1 cellular context compared by ENCODE assay signal in genomic region chr11:67379061-67380058, GRCh38.
A peak's percentile ranks its signal among the peaks of the same experiment; 100 is the strongest.
TF ChIP-seq lines count a peak whose summit lies in the region.

No MANE protein-coding gene starts in this region.

TF ChIP-seq in K562, 482 proteins besides CTCF, POLR2A, EP300 and RAD21 (continued from another document):
- peak; percentile 44; the same call in 1 of the 2 replicates for TF ChIP-seq E2F3 (CRISPR knock-in tag; IDR thresholded peaks at IDR 0.05)
- no peak for TF ChIP-seq ZNF699 (CRISPR knock-in tag; IDR thresholded peaks at IDR 0.05; ENCODE audit: insufficient replicate concordance)
- no peak for TF ChIP-seq GABPB2 (CRISPR knock-in tag; conservative IDR thresholded peaks at IDR 0.05)
- no peak for TF ChIP-seq HNRNPUL1 (IDR thresholded peaks at IDR 0.05; ENCODE audit: low read length)
- TF ChIP-seq KDM1A (IDR thresholded peaks at IDR 0.05), result no peak
- no peak for TF ChIP-seq ZNF609 (CRISPR knock-in tag; IDR thresholded peaks at IDR 0.05; ENCODE audit: borderline replicate concordance)
- TF ChIP-seq CCAR2 (IDR thresholded peaks at IDR 0.05; ENCODE audit: low read depth, low read length), result no peak
- TF ChIP-seq NELFE (IDR thresholded peaks at IDR 0.05; ENCODE audit: insufficient read depth, insufficient read length), result no peak
- no peak for TF ChIP-seq ARID2 (IDR thresholded peaks at IDR 0.05)
- TF ChIP-seq TBL1XR1 (IDR thresholded peaks at IDR 0.05; ENCODE audit: low read length in 2 of 2), result no peak
- TF ChIP-seq ZNF175 (CRISPR knock-in tag; IDR thresholded peaks at IDR 0.05; ENCODE audit: low read depth), result 0 out of 2 replicates have a peak, but pooled peaks have one; percentile 58
- TF ChIP-seq PRDM10 (IDR thresholded peaks at IDR 0.05; ENCODE audit: partially characterized antibody), result peak; percentile 80
- TF ChIP-seq, protein P1, sequence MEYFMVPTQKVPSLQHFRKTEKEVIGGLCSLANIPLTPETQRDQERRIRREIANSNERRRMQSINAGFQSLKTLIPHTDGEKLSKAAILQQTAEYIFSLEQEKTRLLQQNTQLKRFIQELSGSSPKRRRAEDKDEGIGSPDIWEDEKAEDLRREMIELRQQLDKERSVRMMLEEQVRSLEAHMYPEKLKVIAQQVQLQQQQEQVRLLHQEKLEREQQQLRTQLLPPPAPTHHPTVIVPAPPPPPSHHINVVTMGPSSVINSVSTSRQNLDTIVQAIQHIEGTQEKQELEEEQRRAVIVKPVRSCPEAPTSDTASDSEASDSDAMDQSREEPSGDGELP (CRISPR knock-in tag; IDR thresholded peaks at IDR 0.05; ENCODE audit: borderline replicate concordance), result peak; percentile 42
- TF ChIP-seq SETDB1 (IDR thresholded peaks at IDR 0.05; ENCODE audit: low read length), result no peak
- peak; percentile 31 for TF ChIP-seq SMARCB1 (IDR thresholded peaks at IDR 0.05; ENCODE audit: insufficient read length, low read depth)
- peak; percentile 88 for TF ChIP-seq MTA3 (IDR thresholded peaks at IDR 0.05; ENCODE audit: borderline replicate concordance)
- peak; percentile 26; the same call in 1 of the 2 replicates for TF ChIP-seq L3MBTL2 (IDR thresholded peaks at IDR 0.05)
- TF ChIP-seq MTA2 (IDR thresholded peaks at IDR 0.05; ENCODE audit: low read depth), result peak; percentile 25; the same call in 1 of the 2 replicates
- no peak for TF ChIP-seq IFI16 (CRISPR knock-in tag; IDR thresholded peaks at IDR 0.05)
- TF ChIP-seq NFE2L1 (tag; IDR thresholded peaks at IDR 0.05; ENCODE audit: borderline replicate concordance, low read depth), result peak; percentile 32; the same call in 1 of the 2 replicates
- TF ChIP-seq ZNF57 (CRISPR knock-in tag; IDR thresholded peaks at IDR 0.05), result no peak
- TF ChIP-seq HOMEZ (CRISPR knock-in tag; IDR thresholded peaks at IDR 0.05), result no peak
- peak; percentile 49 for TF ChIP-seq ZFX (CRISPR knock-in tag; IDR thresholded peaks at IDR 0.05)
- no peak for TF ChIP-seq MEIS2 (IDR thresholded peaks at IDR 0.05; ENCODE audit: partially characterized antibody)
- peak; percentile 80; the same call in 1 of the 2 replicates for TF ChIP-seq BACH1 (tag; IDR thresholded peaks at IDR 0.05)
- TF ChIP-seq PHB (CRISPR knock-in tag; IDR thresholded peaks at IDR 0.05), result no peak
- no peak for TF ChIP-seq ZNF785 (CRISPR knock-in tag; IDR thresholded peaks at IDR 0.05)
- TF ChIP-seq GATA2 (CRISPR knock-in tag; IDR thresholded peaks at IDR 0.05), result peak; percentile 65
- TF ChIP-seq SOX6 (IDR thresholded peaks at IDR 0.05), result peak; percentile 41; the same call in 1 of the 2 replicates
- TF ChIP-seq SAFB2 (IDR thresholded peaks at IDR 0.05; ENCODE audit: borderline replicate concordance, low read depth, low read length, severe bottlenecking), result no peak
- no peak for TF ChIP-seq GABPB1 (CRISPR knock-in tag; IDR thresholded peaks at IDR 0.05)
- TF ChIP-seq MAFF (IDR thresholded peaks at IDR 0.05; ENCODE audit: low read length), result peak; percentile 63
- no peak for TF ChIP-seq ATF1 (CRISPR knock-in tag; IDR thresholded peaks at IDR 0.05)
- peak; percentile 48; the same call in 1 of the 2 replicates for TF ChIP-seq ATF1 (tag; IDR thresholded peaks at IDR 0.05)
- TF ChIP-seq MEF2D (tag; conservative IDR thresholded peaks at IDR 0.05; ENCODE audit: low read depth), result peak; percentile 63; the same call in 1 of the 2 replicates
- TF ChIP-seq ZNF561 (CRISPR knock-in tag; conservative IDR thresholded peaks at IDR 0.05), result 0 out of 2 replicates have a peak, but pooled peaks have one; percentile 31
- TF ChIP-seq OTX1 (CRISPR knock-in tag; IDR thresholded peaks at IDR 0.05), result peak; percentile 58; the same call in 1 of the 2 replicates
- no peak for TF ChIP-seq MED1 (CRISPR knock-in tag; IDR thresholded peaks at IDR 0.05; ENCODE audit: borderline replicate concordance)
- no peak for TF ChIP-seq POLR2B (IDR thresholded peaks at IDR 0.05; ENCODE audit: low read depth, partially characterized antibody)
